ENCODE assay signal across 10 cellular contexts in the genomic region with DNA sequence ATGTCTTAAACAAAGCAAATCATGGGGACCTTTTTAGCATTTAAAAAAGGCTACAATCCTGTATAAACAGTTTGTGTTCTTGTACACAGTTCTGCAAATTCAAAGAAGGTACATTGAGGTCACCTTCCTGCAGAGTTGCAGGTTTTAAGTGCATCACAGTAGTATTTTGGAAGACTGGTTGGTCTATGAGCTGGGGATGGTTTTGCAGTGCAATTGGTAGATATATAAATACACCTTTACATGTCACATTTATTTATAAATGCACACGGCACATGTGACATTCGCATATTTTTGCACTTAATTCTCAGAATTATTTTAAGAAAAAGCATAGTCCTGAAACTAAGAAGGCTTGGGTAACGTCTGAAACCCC. TPM values are rescaled to one million over a fixed set of nuclear protein-coding genes. Genes with fewer than 3 reads are reported as not detected.
A peak's percentile ranks its signal among the peaks of the same experiment; 100 is the strongest.
DNase-seq lines count a peak whose midpoint lies in the region; ATAC-seq and TF ChIP-seq lines count a peak whose summit lies in the region.
"Had no signal": no experiment of that assay in that cellular context is flagged by ENCODE, and none has a peak within 500 bp of the region (broad histone marks: within the 10 kb centered on the region; RNA-seq: fewer than 3 reads in every experiment).

No MANE protein-coding gene starts in this region.

- peak overlapping the region; percentile 88 for H3K4me3 Mint-ChIP-seq in activated CD4-positive, alpha-beta T cell treated with anti-CD3 and anti-CD28 coated beads for 36 hours
- peak overlapping the region; percentile 93 for H3K4me3 Mint-ChIP-seq in activated B cell treated with CpG ODN at 0.5 μM for 24 hours

- no peak overlapping the region for H3K9ac ChIP-seq in iPS-20b (ENCODE audit: low read depth, low read length)

- H3K4me1 Mint-ChIP-seq in activated CD4-positive, alpha-beta T cell treated with anti-CD3 and anti-CD28 coated beads for 36 hours = peaks cover 30% of the 10 kb centered on the region
- peaks cover 45% of the 10 kb centered on the region for H3K4me1 Mint-ChIP-seq in activated B cell treated with CpG ODN at 0.5 μM for 24 hours

- H3K27me3 ChIP-seq in iPS-20b (ENCODE audit: insufficient read depth, low read length) = peaks cover 70% of the 10 kb centered on the region

- ATAC-seq in activated CD4-positive, alpha-beta T cell treated with anti-CD3 and anti-CD28 coated beads for 36 hours = peak; percentile 1
- ATAC-seq in activated B cell treated with CpG ODN at 0.5 μM for 24 hours (ENCODE audit: low read depth) (no peak), HG02885 (IDR thresholded peaks at IDR 0.05; ENCODE audit: poor library complexity, unreplicated experiment) (no peak)

- no peak for DNase-seq in activated CD4-positive, alpha-beta T cell treated with anti-CD3 and anti-CD28 coated beads for 36 hours
- no peak for DNase-seq in activated CD4-positive, alpha-beta T cell treated with anti-CD3 and anti-CD28 coated beads for 48 hours
- DNase-seq in activated B cell treated with CpG ODN at 0.5 μM for 24 hours (no peak), substantia nigra (lab: John Stamatoyannopoulos, UW) (no peak), amniotic stem cell (lab: John Stamatoyannopoulos, UW) (no peak), middle frontal gyrus (ENCODE audit: extremely low spot score, low spot score) (no peak)
- DNase-seq: NCI-H2081 treated with DMSO at 0.1 percent for 48 hours, trophoblast cell had no signal

- POLR2A ChIA-PET in activated CD4-positive, alpha-beta T cell treated with anti-CD3 and anti-CD28 coated beads for 36 hours (lab: Charles Lee) = interaction anchor here (0.6 to 1.3 kb wide), 4 partner anchors 8 to 50 kb away, joined by 3 to 4 read pairs (median 3); no protein-coding TSS in a partner anchor
- POLR2A ChIA-PET in activated B cell treated with CpG ODN at 0.5 μM for 24 hours (lab: Charles Lee) = interaction anchor here (0.6 to 9.0 kb wide), 21 partner anchors 9 to 118 kb away, joined by 3 to 95 read pairs (median 13); no protein-coding TSS in a partner anchor

- no peaks in the 10 kb centered on the region for H3K36me3 ChIP-seq in iPS-20b (ENCODE audit: insufficient read depth, low read depth, low read length)

- H3K9me3 Mint-ChIP-seq in activated CD4-positive, alpha-beta T cell treated with anti-CD3 and anti-CD28 coated beads for 36 hours (ENCODE audit: low read depth) = no peaks in the 10 kb centered on the region
- H3K9me3 Mint-ChIP-seq in activated B cell treated with CpG ODN at 0.5 μM for 24 hours = no peaks in the 10 kb centered on the region

- peaks cover 8% of the 10 kb centered on the region; the same call in 1 of the 2 replicates for H3K4me1 ChIP-seq in iPS-20b (ENCODE audit: insufficient read depth, low read length)

- H3K9me3 ChIP-seq in iPS-20b (ENCODE audit: insufficient read depth, low read depth, low read length) = no peaks in the 10 kb centered on the region

- TF ChIP-seq CTCF in activated B cell treated with CpG ODN at 0.5 μM for 24 hours (IDR thresholded peaks at IDR 0.05) = no peak

- peak overlapping the region; percentile 95 for H3K27ac Mint-ChIP-seq in activated CD4-positive, alpha-beta T cell treated with anti-CD3 and anti-CD28 coated beads for 36 hours
- H3K27ac Mint-ChIP-seq in activated B cell treated with CpG ODN at 0.5 μM for 24 hours = peak overlapping the region; percentile 86

- no peaks in the 10 kb centered on the region for H3K27me3 Mint-ChIP-seq in activated CD4-positive, alpha-beta T cell treated with anti-CD3 and anti-CD28 coated beads for 36 hours
- H3K27me3 Mint-ChIP-seq in activated B cell treated with CpG ODN at 0.5 μM for 24 hours = no peaks in the 10 kb centered on the region

- intact Hi-C loops in activated CD4-positive, alpha-beta T cell treated with anti-CD3 and anti-CD28 coated beads for 36 hours (cut with DNase I, micrococcal nuclease) = loop anchor here (1.0 to 10.0 kb wide), 14 partner anchors 28 to 675 kb away; a partner anchor contains a TSS
- intact Hi-C loops in activated B cell treated with CpG ODN at 0.5 μM for 24 hours (cut with micrococcal nuclease) = loop anchor here (1.0 to 10.0 kb wide), 7 partner anchors 8 to 203 kb away; a partner anchor contains a TSS

- H3K36me3 Mint-ChIP-seq in activated CD4-positive, alpha-beta T cell treated with anti-CD3 and anti-CD28 coated beads for 36 hours (ENCODE audit: low read depth) = peaks cover 20% of the 10 kb centered on the region
- H3K36me3 Mint-ChIP-seq in activated B cell treated with CpG ODN at 0.5 μM for 24 hours (ENCODE audit: low read depth) = peaks cover 26% of the 10 kb centered on the region

- CTCF ChIA-PET in activated CD4-positive, alpha-beta T cell treated with anti-CD3 and anti-CD28 coated beads for 36 hours (lab: Charles Lee) = interaction anchor here (0.8 to 2.1 kb wide), 9 partner anchors 9 to 57 kb away, joined by 3 to 10 read pairs (median 5); no protein-coding TSS in a partner anchor
- CTCF ChIA-PET in activated B cell treated with CpG ODN at 0.5 μM for 24 hours (lab: Charles Lee) = interaction anchor here (0.8 to 1.2 kb wide), 4 partner anchors 28 to 99 kb away, joined by 3 read pairs; no protein-coding TSS in a partner anchor

- H3K4me3 ChIP-seq in iPS-20b (ENCODE audit: low read length) = peak overlapping the region; percentile 76

- H3K27ac ChIP-seq in iPS-20b (ENCODE audit: low read length) (no peak overlapping the region), substantia nigra (ENCODE audit: low read depth, low read length, poor library complexity, severe bottlenecking) (peak overlapping the region; percentile 16)

RNA-seq across cellular contexts. Expression of a gene that starts 0.6 kb away (rescaled TPM):
- 10 to 100 TPM; 31.0 to 31.9 TPM for total RNA-seq in activated CD4-positive, alpha-beta T cell treated with anti-CD3 and anti-CD28 coated beads for 36 hours
- 88.5 and 97.3 TPM in 2 replicates for total RNA-seq in activated B cell treated with CpG ODN at 0.5 μM for 24 hours
